In the genomic region with DNA sequence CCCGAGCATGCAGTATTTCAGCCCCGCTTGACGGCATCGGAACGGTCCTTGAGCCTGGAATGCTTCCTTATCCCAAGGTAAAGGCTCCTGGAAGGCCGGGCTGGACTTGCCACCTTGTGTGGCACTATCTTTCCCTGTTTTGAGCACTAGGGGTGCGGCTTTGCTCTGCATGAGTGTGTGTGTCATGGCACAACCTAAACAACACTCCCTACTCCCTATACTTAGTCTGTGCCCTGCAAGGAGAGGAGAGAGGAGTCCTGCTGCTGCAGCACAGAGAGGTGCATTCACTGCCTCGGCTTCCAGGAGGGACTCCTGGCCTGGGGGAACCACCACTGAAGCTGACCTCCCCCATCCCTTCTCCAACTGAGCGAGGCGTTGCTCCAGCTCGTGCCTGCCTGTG, we compare ENCODE assay signal across 6 cellular contexts.
"Had no signal": no experiment of that assay in that cellular context is flagged by ENCODE, and none has a peak within 500 bp of the region (broad histone marks: within the 10 kb centered on the region; RNA-seq: fewer than 3 reads in every experiment).

No MANE protein-coding gene starts in this region.

- FAIRE-seq: HepG2, HTR-8/SVneo, K562 had no signal

- H3K4me3 ChIP-seq: K562 had no signal

- DNase-seq: IMR-90, KBM-7 had no signal

- ATAC-seq: HepG2, K562 had no signal

- H3K27ac ChIP-seq: HL-60 had no signal
